9 cellular contexts compared by ENCODE assay signal in genomic region chr1:226712779-226713420, GRCh38. TPM values are rescaled to one million over a fixed set of nuclear protein-coding genes. Genes with fewer than 3 reads are reported as not detected.
DNase-seq lines count a peak whose midpoint lies in the region; ATAC-seq lines count a peak whose summit lies in the region.
"Had no signal": no experiment of that assay in that cellular context is flagged by ENCODE, and none has a peak within 500 bp of the region (broad histone marks: within the 10 kb centered on the region; RNA-seq: fewer than 3 reads in every experiment).

No MANE protein-coding gene starts in this region.

- peak overlapping the region; percentile 84 for H3K27ac Mint-ChIP-seq in activated CD4-positive, alpha-beta T cell treated with anti-CD3 and anti-CD28 coated beads, Interleukin-2, amount 10 ng/mL, durations not matched to agents 7 days and 5 days
- peak overlapping the region; percentile 98 for H3K27ac Mint-ChIP-seq in activated naive CD8-positive, alpha-beta T cell treated with anti-CD3 and anti-CD28 coated beads for 36 hours
- peak overlapping the region; percentile 86 for H3K27ac Mint-ChIP-seq in stimulated activated naive B cell treated with anti-CD40 and anti-IgM and Interleukin-4, amounts not matched to agents 10 μg/mL and 1 μg/mL and 100 μg/mL, for 72 hours

- peaks cover 2% of the 10 kb centered on the region for H3K27me3 Mint-ChIP-seq in activated CD4-positive, alpha-beta T cell treated with anti-CD3 and anti-CD28 coated beads, Interleukin-2, amount 10 ng/mL, durations not matched to agents 7 days and 5 days
- no peaks in the 10 kb centered on the region for H3K27me3 Mint-ChIP-seq in activated naive CD8-positive, alpha-beta T cell treated with anti-CD3 and anti-CD28 coated beads for 36 hours
- no peaks in the 10 kb centered on the region for H3K27me3 Mint-ChIP-seq in stimulated activated naive B cell treated with anti-CD40 and anti-IgM and Interleukin-4, amounts not matched to agents 10 μg/mL and 1 μg/mL and 100 μg/mL, for 72 hours

- CTCF ChIA-PET in activated CD4-positive, alpha-beta T cell treated with anti-CD3 and anti-CD28 coated beads, Interleukin-2, amount 10 ng/mL, durations not matched to agents 7 days and 5 days (lab: Charles Lee) = interaction anchor here (0.6 to 2.8 kb wide), 7 partner anchors 12 to 114 kb away, joined by 3 to 20 read pairs (median 4); no protein-coding TSS in a partner anchor

- peaks cover 56% of the 10 kb centered on the region for H3K36me3 Mint-ChIP-seq in activated CD4-positive, alpha-beta T cell treated with anti-CD3 and anti-CD28 coated beads, Interleukin-2, amount 10 ng/mL, durations not matched to agents 7 days and 5 days (ENCODE audit: low read depth)
- H3K36me3 Mint-ChIP-seq in activated naive CD8-positive, alpha-beta T cell treated with anti-CD3 and anti-CD28 coated beads for 36 hours = peaks cover 53% of the 10 kb centered on the region
- peaks cover 26 to 60% of the 10 kb centered on the region in 2 donors for H3K36me3 Mint-ChIP-seq in stimulated activated naive B cell treated with anti-CD40 and anti-IgM and Interleukin-4, amounts not matched to agents 10 μg/mL and 1 μg/mL and 100 μg/mL, for 72 hours

- peaks cover 91% of the 10 kb centered on the region for H3K4me1 Mint-ChIP-seq in activated CD4-positive, alpha-beta T cell treated with anti-CD3 and anti-CD28 coated beads, Interleukin-2, amount 10 ng/mL, durations not matched to agents 7 days and 5 days
- peaks cover 92% of the 10 kb centered on the region for H3K4me1 Mint-ChIP-seq in activated naive CD8-positive, alpha-beta T cell treated with anti-CD3 and anti-CD28 coated beads for 36 hours
- peaks cover 73 to 83% of the 10 kb centered on the region in 2 donors for H3K4me1 Mint-ChIP-seq in stimulated activated naive B cell treated with anti-CD40 and anti-IgM and Interleukin-4, amounts not matched to agents 10 μg/mL and 1 μg/mL and 100 μg/mL, for 72 hours

- no peak for DNase-seq in activated CD4-positive, alpha-beta T cell treated with anti-CD3 and anti-CD28 coated beads, Interleukin-2, amount 10 ng/mL, durations not matched to agents 7 days and 5 days
- no peak for DNase-seq in activated CD4-positive, alpha-beta T cell treated with anti-CD3 and anti-CD28 coated beads, Interleukin-2, amount 50 U/mL, for 48 hours
- no peak for DNase-seq in activated naive CD8-positive, alpha-beta T cell treated with anti-CD3 and anti-CD28 coated beads for 36 hours
- DNase-seq in stimulated activated naive B cell treated with anti-CD40 and anti-IgM and Interleukin-4, amounts not matched to agents 10 μg/mL and 1 μg/mL and 100 μg/mL, for 72 hours = no peak
- DNase-seq in ureter (ENCODE audit: low spot score) = no peak
- no peak for DNase-seq in amygdala (lab: John Stamatoyannopoulos, UW)
- DNase-seq in NCI-H2171 (lab: John Stamatoyannopoulos, UW) = no peak
- DNase-seq: activated CD8-positive, alpha-beta memory T cell treated with anti-CD3 and anti-CD28 coated beads for 24 hours had no signal

- peaks cover 15% of the 10 kb centered on the region for H3K9me3 Mint-ChIP-seq in activated CD4-positive, alpha-beta T cell treated with anti-CD3 and anti-CD28 coated beads, Interleukin-2, amount 10 ng/mL, durations not matched to agents 7 days and 5 days
- H3K9me3 Mint-ChIP-seq in activated naive CD8-positive, alpha-beta T cell treated with anti-CD3 and anti-CD28 coated beads for 36 hours = peaks cover 10% of the 10 kb centered on the region
- peaks cover 4% of the 10 kb centered on the region in 2 donors for H3K9me3 Mint-ChIP-seq in stimulated activated naive B cell treated with anti-CD40 and anti-IgM and Interleukin-4, amounts not matched to agents 10 μg/mL and 1 μg/mL and 100 μg/mL, for 72 hours

- POLR2A ChIA-PET in activated CD4-positive, alpha-beta T cell treated with anti-CD3 and anti-CD28 coated beads, Interleukin-2, amount 10 ng/mL, durations not matched to agents 7 days and 5 days (lab: Charles Lee) = interaction anchor here (0.7 kb wide), 1 partner anchor 14 kb away, joined by 3 read pairs; no protein-coding TSS in a partner anchor

- H3K4me3 Mint-ChIP-seq in activated CD4-positive, alpha-beta T cell treated with anti-CD3 and anti-CD28 coated beads, Interleukin-2, amount 10 ng/mL, durations not matched to agents 7 days and 5 days = no peak overlapping the region
- peak overlapping the region; percentile 26 for H3K4me3 Mint-ChIP-seq in activated naive CD8-positive, alpha-beta T cell treated with anti-CD3 and anti-CD28 coated beads for 36 hours
- peak overlapping the region; percentile 18 to 49 for H3K4me3 Mint-ChIP-seq in stimulated activated naive B cell treated with anti-CD40 and anti-IgM and Interleukin-4, amounts not matched to agents 10 μg/mL and 1 μg/mL and 100 μg/mL, for 72 hours

- peak; percentile 19 for ATAC-seq in HG03064 (IDR thresholded peaks at IDR 0.05; ENCODE audit: low read depth, unreplicated experiment)
- peak in 1 of 2 donors; percentile 20 for ATAC-seq in stimulated activated naive B cell treated with anti-CD40 and anti-IgM and Interleukin-4, amounts not matched to agents 10 μg/mL and 1 μg/mL and 100 μg/mL, for 72 hours (replicated peaks)

RNA-seq across cellular contexts. Expression of gene ITPKB, which starts 26.2 kb away (rescaled TPM):
- total RNA-seq in activated CD4-positive, alpha-beta T cell treated with anti-CD3 and anti-CD28 coated beads, Interleukin-2, amount 10 ng/mL, durations not matched to agents 7 days and 5 days = 10 to 100 TPM; 61.1 to 64.0 TPM
- total RNA-seq in activated naive CD8-positive, alpha-beta T cell treated with anti-CD3 and anti-CD28 coated beads for 36 hours = 10 to 100 TPM; 30.7 to 30.8 TPM
- total RNA-seq in ureter = 29.4 TPM
